In genomic region chr3:10577521-10577920, GRCh38 we compare ENCODE assay signal across 21 cellular contexts.
DNase-seq lines count a peak whose midpoint lies in the region; ATAC-seq, FAIRE-seq and TF ChIP-seq lines count a peak whose summit lies in the region.
"Had no signal": no experiment of that assay in that cellular context is flagged by ENCODE, and none has a peak within 500 bp of the region (broad histone marks: within the 10 kb centered on the region; RNA-seq: fewer than 3 reads in every experiment).

No MANE protein-coding gene starts in this region.

- no peak overlapping the region for H3K14ac ChIP-seq in H1 (ENCODE audit: insufficient read length)

- H3K23me2 ChIP-seq in H1 (ENCODE audit: low read depth, low read length): no peaks in the 10 kb centered on the region

- H3K4me1 ChIP-seq in heart left ventricle (peaks cover 0 to 7% (median 0%) of the 10 kb centered on the region in 12 donors), H1 (replicated peaks in 1 of 4; ENCODE audit: control insufficient read depth in 3 of 4, insufficient read depth in 4 of 4, low read length in 3 of 4) (no peaks in the 10 kb centered on the region)
- H3K4me1 ChIP-seq: BE2C had no signal

- H3K4ac ChIP-seq in H1 (replicated peaks; ENCODE audit: insufficient read length, low read depth, low read length): no peak overlapping the region

- H4K20me1 ChIP-seq in H1 (replicated peaks in 1 of 2; ENCODE audit: control insufficient read depth in 1 of 2, insufficient read depth in 2 of 2, low read length in 2 of 2): no peaks in the 10 kb centered on the region

- H3K9ac ChIP-seq in H1 (replicated peaks in 1 of 4; ENCODE audit: extremely low read depth in 1 of 4, low read depth in 3 of 4, low read length in 3 of 4): no peak overlapping the region
- H3K9ac ChIP-seq: GM23248 had no signal

- TF ChIP-seq RAD21 in H1 (IDR thresholded peaks at IDR 0.05 in 1 of 2, conservative IDR thresholded peaks at IDR 0.05 in 1 of 2; ENCODE audit: low read depth in 2 of 2, low read length in 2 of 2): no peak

- intact Hi-C loops in heart left ventricle (cut with DNase I): no loop called here
- intact Hi-C loops in left cardiac atrium (cut with DNase I): no loop called here

- no peaks in the 10 kb centered on the region for H3K79me1 ChIP-seq in H1 (ENCODE audit: low read depth, low read length)

- no peak overlapping the region for H2BK5ac ChIP-seq in H1 (ENCODE audit: low read depth, low read length)

- WGBS in heart left ventricle, 4 donors: 14 to 61% (median 42%) methylated on average over 6 of the region's 6 CpGs
- 83% methylated on average over 6 of the region's 6 CpGs; no CpG with 5 or more reads in 1 of the 2 experiments for WGBS in H1 (ENCODE audit: extremely low coverage in 1 of 2, insufficient coverage in 1 of 2, insufficient read length in 1 of 2, insufficient replicate concordance in 2 of 2, low coverage in 1 of 2, low lambda C conversion rate in 2 of 2, missing lambda C conversion rate in 1 of 2), 2 experiments

- H3K27ac ChIP-seq in heart left ventricle (no peak overlapping the region), H1 (ENCODE audit: low read depth, low read length) (no peak overlapping the region), substantia nigra (ENCODE audit: low read depth, low read length, poor library complexity, severe bottlenecking) (no peak overlapping the region)
- H3K27ac ChIP-seq: GM23248, HL-60 had no signal

- no peak overlapping the region for H3K4me2 ChIP-seq in H1 (ENCODE audit: insufficient read depth in 1 of 2, low read depth in 2 of 2, low read length in 2 of 2)

- FAIRE-seq in H1 (lab: Jason Lieb, UNC): no peak
- FAIRE-seq: A204.1, G401.6, GM12892, GM18507, H54 had no signal

- POLR2A ChIA-PET in H1 (lab: Charles Lee; ENCODE audit: partially characterized antibody): no interaction called here

- ATAC-seq in heart left ventricle: peak in 3 of 4 donors; percentile 42 to 58 (median 53)
- ATAC-seq in left cardiac atrium: no peak

- no peak overlapping the region for H3K4me3 ChIP-seq in heart left ventricle
- H3K4me3 ChIP-seq in H1 (ENCODE audit: extremely low read depth in 1 of 4, insufficient read depth in 2 of 4, low read depth in 3 of 4, low read length in 4 of 4): no peak overlapping the region
- H3K4me3 ChIP-seq: GM23248 had no signal

- CTCF ChIA-PET in H1 (lab: Charles Lee; ENCODE audit: partially characterized antibody): interaction anchor here (1.0 to 2.0 kb wide), 5 partner anchors 9 to 41 kb away, joined by 3 to 5 read pairs (median 4); no protein-coding TSS in a partner anchor

- H2AK5ac ChIP-seq in H1 (ENCODE audit: low read depth, low read length): no peak overlapping the region

- no peak overlapping the region for H2AFZ ChIP-seq in H1 (ENCODE audit: low read length)
- H2AFZ ChIP-seq: GM23248 had no signal

- TF ChIP-seq POLR2A in heart left ventricle (IDR thresholded peaks at IDR 0.05) (no peak), H1 (IDR thresholded peaks at IDR 0.05; ENCODE audit: control extremely low read depth in 1 of 2, low read depth in 2 of 2, low read length in 2 of 2) (no peak)

- H2BK20ac ChIP-seq in H1 (ENCODE audit: low read length): no peak overlapping the region

- TF ChIP-seq EP300 in H1 (IDR thresholded peaks at IDR 0.05; ENCODE audit: borderline replicate concordance in 1 of 2, low read depth in 2 of 2, low read length in 2 of 2): no peak

- no peak overlapping the region for H4K5ac ChIP-seq in H1 (ENCODE audit: insufficient read length, low read depth, low read length)

- H3K36me3 ChIP-seq in heart left ventricle (no peaks in the 10 kb centered on the region), H1 (ENCODE audit: control insufficient read depth in 2 of 4, insufficient read depth in 4 of 4, low read length in 3 of 4) (no peaks in the 10 kb centered on the region)
- H3K36me3 ChIP-seq: BE2C had no signal

- H3K18ac ChIP-seq in H1 (ENCODE audit: extremely low read depth, low read length): no peak overlapping the region

- no peak overlapping the region for H4K91ac ChIP-seq in H1 (replicated peaks; ENCODE audit: insufficient read length, low read length)

- no peaks in the 10 kb centered on the region for H3K9me3 ChIP-seq in heart left ventricle
- no peaks in the 10 kb centered on the region for H3K9me3 ChIP-seq in H1 (ENCODE audit: insufficient read depth in 2 of 2, low read depth in 1 of 2, low read length in 1 of 2)
- H3K9me3 ChIP-seq: BE2C had no signal

- TF ChIP-seq CTCF in heart left ventricle (IDR thresholded peaks at IDR 0.05) (no peak), H1 (IDR thresholded peaks at IDR 0.05; ENCODE audit: control extremely low read depth in 1 of 3, insufficient read depth in 1 of 3, low read depth in 1 of 3, low read length in 3 of 3) (no peak)

- no peak overlapping the region for H2BK15ac ChIP-seq in H1 (ENCODE audit: low read length)

- H3K23ac ChIP-seq in H1 (ENCODE audit: insufficient read length): no peak overlapping the region

- no peak overlapping the region for H3K56ac ChIP-seq in H1 (replicated peaks; ENCODE audit: insufficient read length, low read depth, low read length)

- H4K8ac ChIP-seq in H1 (ENCODE audit: extremely low read depth, insufficient read depth, low read length): peak overlapping the region; percentile 1; the same call in 1 of the 2 replicates

- H2BK12ac ChIP-seq in H1 (ENCODE audit: low read depth, low read length): no peak overlapping the region

- H3K79me2 ChIP-seq in H1 (ENCODE audit: control insufficient read depth in 1 of 2, insufficient read depth in 2 of 2, low read length in 2 of 2): no peaks in the 10 kb centered on the region

- H2BK120ac ChIP-seq in H1 (replicated peaks; ENCODE audit: low read depth, low read length): no peak overlapping the region

- H3K27me3 ChIP-seq in heart left ventricle: peaks cover 0 to 14% (median 0%) of the 10 kb centered on the region in 9 donors
- H3K27me3 ChIP-seq in H1 (replicated peaks in 1 of 4; ENCODE audit: control insufficient read depth in 3 of 4, extremely low read depth in 1 of 4, insufficient read depth in 3 of 4, low read length in 3 of 4): no peaks in the 10 kb centered on the region; a peak in 1 of 7 replicates
- H3K27me3 ChIP-seq: BE2C had no signal

- peak in 1 of 5 donors; percentile 38 for DNase-seq in heart left ventricle
- no peak for DNase-seq in left cardiac atrium
- no peak for DNase-seq in H1 (ENCODE audit: low read depth in 1 of 2, low spot score in 2 of 2)
- peak; percentile 47 for DNase-seq in midbrain (lab: John Stamatoyannopoulos, UW)
- DNase-seq in substantia nigra (lab: John Stamatoyannopoulos, UW): peak in 25 of 49 donors; percentile 13 to 89 (median 35)
- DNase-seq in stimulated activated CD4-positive, alpha-beta T cell treated with anti-CD3 and anti-CD28 coated beads, Interleukin-4, amount 100 ng/mL, for 1 hour: no peak
- DNase-seq in NCI-H526 (lab: John Stamatoyannopoulos, UW): no peak
- DNase-seq: ACHN; BE2C; CD4-positive, CD25-positive, alpha-beta regulatory T cell; CD8-positive, alpha-beta memory T cell; COR-L47; DMS 273 treated with DMSO at 0.1 percent for 48 hours; GM23248; HCEC 1CT had no signal

TF ChIP-seq in H1, 55 proteins besides CTCF, POLR2A, EP300 and RAD21:
- TF ChIP-seq RNF2 (IDR thresholded peaks at IDR 0.05; ENCODE audit: borderline replicate concordance, low read depth, low read length, missing control alignments, poor library complexity, severe bottlenecking) (no peak), FOSL1 (IDR thresholded peaks at IDR 0.05; ENCODE audit: insufficient read depth, low read depth, low read length) (no peak), SAP30 (IDR thresholded peaks at IDR 0.05; ENCODE audit: insufficient read depth, insufficient replicate concordance, low read length) (no peak)

Comparison
In these comparisons a context has a peak if more than half of its experiments do, and no peak if none do; other contexts are left out.
1. ATAC-seq: peak in heart left ventricle (3 of 4); none in left cardiac atrium (0 of 2).
2. DNase-seq: peak in midbrain (single experiment) and substantia nigra (25 of 49); none in left cardiac atrium (single experiment), H1 (0 of 2), stimulated activated CD4-positive, alpha-beta T cell treated with anti-CD3 and anti-CD28 coated beads, Interleukin-4, amount 100 ng/mL, for 1 hour (single experiment) and NCI-H526 (0 of 2).